ENCODE assay signal across 18 cellular contexts in genomic region chr5:171422902-171423663, GRCh38. TPM values are rescaled to one million over a fixed set of nuclear protein-coding genes. Genes with fewer than 3 reads are reported as not detected.
DNase-seq lines count a peak whose midpoint lies in the region; ATAC-seq and TF ChIP-seq lines count a peak whose summit lies in the region.
"Had no signal": no experiment of that assay in that cellular context is flagged by ENCODE, and none has a peak within 500 bp of the region (broad histone marks: within the 10 kb centered on the region; RNA-seq: fewer than 3 reads in every experiment).

No MANE protein-coding gene starts in this region.

- no peak for TF ChIP-seq POLR2A in stomach (IDR thresholded peaks at IDR 0.05)

- TF ChIP-seq CTCF in WTC11 (IDR thresholded peaks at IDR 0.05) (no peak), stomach (IDR thresholded peaks at IDR 0.05) (no peak), endothelial cell (IDR thresholded peaks at IDR 0.05; ENCODE audit: unreplicated experiment) (no peak)

- DNase-seq in activated T-cell treated with anti-CD3 and anti-CD28 coated beads, Interleukin-2, amount 50 U/mL, for 24 hours = peak; percentile 21
- no peak for DNase-seq in activated T-cell treated with anti-CD3 and anti-CD28 coated beads, Interleukin-2, amount 50 U/mL, for 4 hours
- DNase-seq in WTC11 (ENCODE audit: low spot score) (peak; percentile 28), kidney glomerular epithelial cell (lab: John Stamatoyannopoulos, UW) (peak; percentile 73), stomach (peak; percentile 23), endothelial cell (ENCODE audit: low spot score) (no peak), UCSD-AML1 (lab: John Stamatoyannopoulos, UW; ENCODE audit: unreplicated experiment) (no peak)
- DNase-seq: CD8-positive, alpha-beta memory T cell; DND-41; gastrocnemius medialis; mammary epithelial cell; MM.1S; NCI-H2227 treated with DMSO at 0.1 percent for 48 hours; SW 1271 had no signal

- ATAC-seq in activated T-cell treated with anti-CD3 and anti-CD28 coated beads, Interleukin-2, amount 50 U/mL, for 4 hours = no peak
- ATAC-seq in WTC11 (no peak), HG02938 (IDR thresholded peaks at IDR 0.05; ENCODE audit: unreplicated experiment) (no peak)
- ATAC-seq: gastrocnemius medialis, psoas muscle had no signal

- peaks cover 17% of the 10 kb centered on the region for H3K4me1 Mint-ChIP-seq in activated T-cell treated with anti-CD3 and anti-CD28 coated beads, Interleukin-2, amount 50 U/mL, for 24 hours (ENCODE audit: low read depth)
- peaks cover 12% of the 10 kb centered on the region for H3K4me1 Mint-ChIP-seq in activated T-cell treated with anti-CD3 and anti-CD28 coated beads, Interleukin-2, amount 50 U/mL, for 4 hours (ENCODE audit: low read depth)
- H3K4me1 Mint-ChIP-seq in WTC11 = peaks cover 33% of the 10 kb centered on the region
- H3K4me1 Mint-ChIP-seq in endothelial cell (ENCODE audit: unreplicated experiment) = peaks cover 7% of the 10 kb centered on the region

- H3K27me3 ChIP-seq in stomach = peaks cover 0 to 33% (median 27%) of the 10 kb centered on the region in 3 donors

- CTCF ChIA-PET in WTC11 (lab: Charles Lee) = interaction anchor here (0.6 to 1.6 kb wide), 7 partner anchors 11 to 489 kb away, joined by 3 to 5 read pairs (median 4); no protein-coding TSS in a partner anchor

- 90 to 96% (median 91%) methylated on average over 26 of the region's 26 CpGs for WGBS in stomach, 5 donors

- intact Hi-C loops in stomach (cut with DNase I; ENCODE audit: low total_unique reads) = loop anchor here (10.0 kb wide), 1 partner anchor 482 kb away; no protein-coding TSS in a partner anchor

- H3K9me3 Mint-ChIP-seq in activated T-cell treated with anti-CD3 and anti-CD28 coated beads, Interleukin-2, amount 50 U/mL, for 24 hours = no peaks in the 10 kb centered on the region
- no peaks in the 10 kb centered on the region for H3K9me3 Mint-ChIP-seq in activated T-cell treated with anti-CD3 and anti-CD28 coated beads, Interleukin-2, amount 50 U/mL, for 4 hours
- no peaks in the 10 kb centered on the region for H3K9me3 Mint-ChIP-seq in WTC11
- H3K9me3 Mint-ChIP-seq in endothelial cell (ENCODE audit: unreplicated experiment) = no peaks in the 10 kb centered on the region
- H3K9me3 Mint-ChIP-seq: CD8-positive, alpha-beta memory T cell had no signal

- no peak overlapping the region for H3K4me3 ChIP-seq in stomach
- H3K4me3 ChIP-seq: gastrocnemius medialis, psoas muscle had no signal

- no peaks in the 10 kb centered on the region for H3K9me3 ChIP-seq in stomach
- H3K9me3 ChIP-seq: gastrocnemius medialis, psoas muscle had no signal

- peaks cover 31 to 38% (median 32%) of the 10 kb centered on the region in 4 donors for H3K4me1 ChIP-seq in stomach

- no peak for TF ChIP-seq EP300 in stomach (IDR thresholded peaks at IDR 0.05)

- no peak overlapping the region for H3K27ac ChIP-seq in stomach
- H3K27ac ChIP-seq: gastrocnemius medialis, psoas muscle had no signal

- no peak overlapping the region for H3K4me3 Mint-ChIP-seq in activated T-cell treated with anti-CD3 and anti-CD28 coated beads, Interleukin-2, amount 50 U/mL, for 24 hours
- H3K4me3 Mint-ChIP-seq in activated T-cell treated with anti-CD3 and anti-CD28 coated beads, Interleukin-2, amount 50 U/mL, for 4 hours = no peak overlapping the region
- no peak overlapping the region for H3K4me3 Mint-ChIP-seq in WTC11
- H3K4me3 Mint-ChIP-seq in endothelial cell (ENCODE audit: unreplicated experiment) = no peak overlapping the region
- H3K4me3 Mint-ChIP-seq: CD8-positive, alpha-beta memory T cell had no signal

- peaks cover 51% of the 10 kb centered on the region for H3K27me3 Mint-ChIP-seq in activated T-cell treated with anti-CD3 and anti-CD28 coated beads, Interleukin-2, amount 50 U/mL, for 24 hours
- peaks cover 19% of the 10 kb centered on the region for H3K27me3 Mint-ChIP-seq in activated T-cell treated with anti-CD3 and anti-CD28 coated beads, Interleukin-2, amount 50 U/mL, for 4 hours (ENCODE audit: low read depth)
- H3K27me3 Mint-ChIP-seq in WTC11 (ENCODE audit: low read depth) = peaks cover 39% of the 10 kb centered on the region
- peaks cover 8% of the 10 kb centered on the region for H3K27me3 Mint-ChIP-seq in endothelial cell (ENCODE audit: unreplicated experiment)

- no peaks in the 10 kb centered on the region for H3K36me3 ChIP-seq in stomach
- H3K36me3 ChIP-seq: gastrocnemius medialis had no signal

- POLR2A ChIA-PET in WTC11 (lab: Charles Lee) = no interaction called here

- peak overlapping the region; percentile 44 for H3K27ac Mint-ChIP-seq in activated T-cell treated with anti-CD3 and anti-CD28 coated beads, Interleukin-2, amount 50 U/mL, for 24 hours
- H3K27ac Mint-ChIP-seq in WTC11 (no peak overlapping the region), endothelial cell (ENCODE audit: unreplicated experiment) (no peak overlapping the region)
- H3K27ac Mint-ChIP-seq: CD8-positive, alpha-beta memory T cell had no signal

- no peaks in the 10 kb centered on the region for H3K36me3 Mint-ChIP-seq in activated T-cell treated with anti-CD3 and anti-CD28 coated beads, Interleukin-2, amount 50 U/mL, for 24 hours (ENCODE audit: low read depth)
- H3K36me3 Mint-ChIP-seq in activated T-cell treated with anti-CD3 and anti-CD28 coated beads, Interleukin-2, amount 50 U/mL, for 4 hours (ENCODE audit: insufficient read depth) = no peaks in the 10 kb centered on the region
- H3K36me3 Mint-ChIP-seq in WTC11 = no peaks in the 10 kb centered on the region
- H3K36me3 Mint-ChIP-seq in endothelial cell (ENCODE audit: low read depth, unreplicated experiment) = no peaks in the 10 kb centered on the region
- H3K36me3 Mint-ChIP-seq: CD8-positive, alpha-beta memory T cell had no signal

TF ChIP-seq in WTC11, 78 proteins besides CTCF, POLR2A, EP300 and RAD21:
- 0 out of 2 replicates have a peak, but pooled peaks have one; percentile 18 for TF ChIP-seq SP1 (CRISPR knock-in tag; conservative IDR thresholded peaks at IDR 0.05)
- no peak for TF ChIP-seq ZBTB21 (CRISPR knock-in tag; IDR thresholded peaks at IDR 0.05; ENCODE audit: borderline replicate concordance)
TF ChIP-seq in WTC11: peak in this region for 1.

RNA-seq across cellular contexts. Expression of gene FGF18, which starts 3.6 kb away (rescaled TPM):
- 1 to 10 TPM in 2 of 3 donors, under 1 TPM in 1; 0.37 to 1.3 (median 1.0) TPM for total RNA-seq in activated T-cell treated with anti-CD3 and anti-CD28 coated beads, Interleukin-2, amount 50 U/mL, for 4 hours
- 0.72 to 1.4 TPM (median 0.87 TPM) in 3 replicates for total RNA-seq in WTC11 (2021)
- total RNA-seq in stomach = 1 to 10 TPM in 1 of 5 donors, under 1 TPM in 1, not detected in 3; 0.37 to 7.1 TPM
- under 1 TPM; 0.37 to 0.68 (median 0.46) TPM for polyA plus RNA-seq in stomach
- total RNA-seq in endothelial cell (ENCODE audit: unreplicated experiment) = 0.13 TPM
- total RNA-seq: epithelial cell of proximal tubule, RPMI7951 had no signal
- polyA plus RNA-seq: CD8-positive, alpha-beta memory T cell; mammary epithelial cell had no signal

RNA-seq across cellular contexts. Expression of gene NPM1, which starts 35.4 kb away (rescaled TPM):
- 1,000 to 10,000 TPM; 4,555 to 4,927 (median 4,895) TPM for total RNA-seq in activated T-cell treated with anti-CD3 and anti-CD28 coated beads, Interleukin-2, amount 50 U/mL, for 4 hours
- total RNA-seq in WTC11 (2021) = 3,469 to 3,530 TPM (median 3,528 TPM) in 3 replicates
- 100 to 1,000 TPM; 289 to 989 (median 416) TPM for total RNA-seq in stomach
- polyA plus RNA-seq in stomach = 1,000 to 10,000 TPM; 2,122 to 3,788 (median 2,464) TPM
- total RNA-seq in endothelial cell (ENCODE audit: unreplicated experiment) = 1,016 TPM

Comparison
In these comparisons a context has a peak if more than half of its experiments do, and no peak if none do; other contexts are left out.
1. DNase-seq: peak in activated T-cell treated with anti-CD3 and anti-CD28 coated beads, Interleukin-2, amount 50 U/mL, for 24 hours (single experiment), WTC11 (single experiment), kidney glomerular epithelial cell (single experiment) and stomach (single experiment); none in activated T-cell treated with anti-CD3 and anti-CD28 coated beads, Interleukin-2, amount 50 U/mL, for 4 hours (single experiment), endothelial cell (single experiment) and UCSD-AML1 (single experiment).